ENCODE assay signal across 8 cellular contexts in genomic region chr3:49673715-49674490, GRCh38. TPM values are rescaled to one million over a fixed set of nuclear protein-coding genes. Genes with fewer than 3 reads are reported as not detected.
A peak's percentile ranks its signal among the peaks of the same experiment; 100 is the strongest.
DNase-seq lines count a peak whose midpoint lies in the region; ATAC-seq and TF ChIP-seq lines count a peak whose summit lies in the region.

TSS of gene APEH (plus strand) at chr3:49674351. CDS start at chr3:49674402, 51 bp downstream.

- peaks cover 2% of the 10 kb centered on the region for H3K27me3 Mint-ChIP-seq in neural progenitor cell (ENCODE audit: insufficient read depth, low read depth)

- ATAC-seq in GM21717 (IDR thresholded peaks at IDR 0.05; ENCODE audit: unreplicated experiment): peak; percentile 71

- no peak for TF ChIP-seq CTCF in fibroblast of pulmonary artery (IDR thresholded peaks at IDR 0.05; ENCODE audit: low read length, missing control alignments)
- no peak for TF ChIP-seq CTCF in neural progenitor cell (IDR thresholded peaks at IDR 0.05)

- H3K36me3 ChIP-seq in KOPT-K1 (ENCODE audit: insufficient read depth, low read length): peaks cover 35% of the 10 kb centered on the region
- H3K36me3 ChIP-seq in neural progenitor cell: no peaks in the 10 kb centered on the region

- no peaks in the 10 kb centered on the region for H3K9me3 Mint-ChIP-seq in neural progenitor cell

- H3K4me3 Mint-ChIP-seq in neural progenitor cell: peak within 1 kb of the TSS; percentile 95

- peaks cover 21% of the 10 kb centered on the region for H3K4me1 Mint-ChIP-seq in neural progenitor cell

- H3K9me3 ChIP-seq in KOPT-K1 (ENCODE audit: insufficient read depth, low read length, poor library complexity, severe bottlenecking): no peaks in the 10 kb centered on the region
- H3K9me3 ChIP-seq in neural progenitor cell (ENCODE audit: low read depth): no peaks in the 10 kb centered on the region

- peaks cover 21% of the 10 kb centered on the region for H4K20me1 ChIP-seq in neural progenitor cell (ENCODE audit: low read depth)

- H3K36me3 Mint-ChIP-seq in neural progenitor cell: peaks cover 3% of the 10 kb centered on the region

- H3K27me3 ChIP-seq in neural progenitor cell: no peaks in the 10 kb centered on the region

- H3K4me2 ChIP-seq in neural progenitor cell: peak within 1 kb of the TSS; percentile 94

- H3K9ac ChIP-seq in neural progenitor cell: peak within 1 kb of the TSS; percentile 46

- peak within 1 kb of the TSS; percentile 96 for H3K27ac Mint-ChIP-seq in neural progenitor cell

- H3K27ac ChIP-seq in KOPT-K1 (ENCODE audit: low read depth, low read length, poor library complexity, severe bottlenecking): peak within 1 kb of the TSS; percentile 95
- peak within 1 kb of the TSS; percentile 83 for H3K27ac ChIP-seq in neural progenitor cell
- H3K27ac ChIP-seq in substantia nigra (ENCODE audit: low read depth, low read length, poor library complexity, severe bottlenecking): peak within 1 kb of the TSS; percentile 89

- H3K4me3 ChIP-seq in fibroblast of pulmonary artery (replicated peaks; ENCODE audit: low read depth, low read length) (peak within 1 kb of the TSS; percentile 76), neural progenitor cell (peak within 1 kb of the TSS; percentile 81)

- DNase-seq in Caki2 (ENCODE audit: low read depth) (peak; percentile 93), fibroblast of pulmonary artery (ENCODE audit: low read depth) (peak; percentile 98), neural progenitor cell (ENCODE audit: low spot score) (peak; percentile 99), substantia nigra (lab: John Stamatoyannopoulos, UW) (no peak), NCI-H2227 treated with DMSO at 0.1 percent for 48 hours (lab: John Stamatoyannopoulos, UW) (no peak)
- DNase-seq in activated T-cell treated with anti-CD3 and anti-CD28 coated beads, Interleukin-2, amount 50 U/mL, for 1 hour: peak; percentile 97

- in situ Hi-C loops in Caki2 (cut with HindIII; ENCODE audit: low pct_unique_long_range_greater_than_20kb, low sequenced_read_pairs): no loop called here

- H3F3A ChIP-seq in neural progenitor cell (ENCODE audit: low read depth): peaks cover 17% of the 10 kb centered on the region

- H3K4me1 ChIP-seq in neural progenitor cell: peaks cover 8% of the 10 kb centered on the region

- peak within 1 kb of the TSS; percentile 54 for H2AFZ ChIP-seq in neural progenitor cell (replicated peaks)

- H3K79me2 ChIP-seq in neural progenitor cell (ENCODE audit: low read depth): peaks cover 24% of the 10 kb centered on the region

RNA-seq across cellular contexts. Expression of gene APEH, which starts in this region (rescaled TPM):
- total RNA-seq in Caki2 (2014; rRNA removed; shearing (Covaris generic); ENCODE audit: low replicate concordance): 122 and 164 TPM in 2 replicates
- 132 and 160 TPM in 2 replicates for total RNA-seq in neural progenitor cell (ENCODE audit: low replicate concordance)

Comparison
In these comparisons a context has a peak if more than half of its experiments do, and no peak if none do; other contexts are left out.
1. DNase-seq: peak in Caki2 (single experiment), activated T-cell treated with anti-CD3 and anti-CD28 coated beads, Interleukin-2, amount 50 U/mL, for 1 hour (single experiment), fibroblast of pulmonary artery (single experiment) and neural progenitor cell (single experiment); none in substantia nigra (0 of 49) and NCI-H2227 treated with DMSO at 0.1 percent for 48 hours (single experiment).
2. Peak in every context shown above with its lines, with median percentiles within 50 percentile points of each other: H3K27ac ChIP-seq.